1 cellular context compared by ENCODE assay signal in genomic region chr1:201279313-201279712, GRCh38.
TF ChIP-seq lines count a peak whose summit lies in the region.

No MANE protein-coding gene starts in this region.

TF ChIP-seq in GM23338, 12 proteins besides CTCF, POLR2A, EP300 and RAD21 (continued from another document):
- no peak for TF ChIP-seq REST (IDR thresholded peaks at IDR 0.05; ENCODE audit: unreplicated experiment)
- no peak for TF ChIP-seq CREB1 (CRISPR knock-in tag; IDR thresholded peaks at IDR 0.05; ENCODE audit: low read depth)
- TF ChIP-seq ZNF462 (CRISPR knock-in tag; IDR thresholded peaks at IDR 0.05), result no peak
